ENCODE assay signal across 2 cellular contexts in genomic region chr4:25303578-25303977, GRCh38.
A peak's percentile ranks its signal among the peaks of the same experiment; 100 is the strongest.
TF ChIP-seq lines count a peak whose summit lies in the region.

No MANE protein-coding gene starts in this region.

TF ChIP-seq in HepG2, 621 proteins besides CTCF, POLR2A, EP300 and RAD21:
- TF ChIP-seq ZNF616 (CRISPR knock-in tag; IDR thresholded peaks at IDR 0.05; ENCODE audit: low read depth) (no peak), ZNF562 (CRISPR knock-in tag; IDR thresholded peaks at IDR 0.05; ENCODE audit: borderline replicate concordance) (no peak), TGIF2 (CRISPR knock-in tag; IDR thresholded peaks at IDR 0.05) (no peak), ZMYM2 (CRISPR knock-in tag; IDR thresholded peaks at IDR 0.05) (no peak), MAFK (conservative IDR thresholded peaks at IDR 0.05 in 1 of 2, IDR thresholded peaks at IDR 0.05 in 1 of 2; ENCODE audit: low read length in 2 of 2) (peak; percentile 68 to 76), HDAC6 (IDR thresholded peaks at IDR 0.05; ENCODE audit: low read depth, low read length) (no peak), MAFF (IDR thresholded peaks at IDR 0.05; ENCODE audit: low read depth, low read length) (peak; percentile 60), KDM6A (CRISPR knock-in tag; IDR thresholded peaks at IDR 0.05; ENCODE audit: low read depth) (no peak)

TF ChIP-seq in K562, 482 proteins besides CTCF, POLR2A, EP300 and RAD21:
- TF ChIP-seq MAFG (tag; conservative IDR thresholded peaks at IDR 0.05) (peak; percentile 59), ZNF76 (CRISPR knock-in tag; IDR thresholded peaks at IDR 0.05; ENCODE audit: borderline replicate concordance) (no peak), MAFF (IDR thresholded peaks at IDR 0.05; ENCODE audit: low read length) (peak; percentile 7; the same call in 1 of the 2 replicates), C11orf30 (IDR thresholded peaks at IDR 0.05; ENCODE audit: low read depth) (peak; percentile 76), ZKSCAN8 (CRISPR knock-in tag; IDR thresholded peaks at IDR 0.05) (no peak), FOXO4 (CRISPR knock-in tag; IDR thresholded peaks at IDR 0.05) (no peak), PML (IDR thresholded peaks at IDR 0.05; ENCODE audit: low read length) (no peak), ZNF316 (IDR thresholded peaks at IDR 0.05) (peak; percentile 80)
- TF ChIP-seq, protein P1, sequence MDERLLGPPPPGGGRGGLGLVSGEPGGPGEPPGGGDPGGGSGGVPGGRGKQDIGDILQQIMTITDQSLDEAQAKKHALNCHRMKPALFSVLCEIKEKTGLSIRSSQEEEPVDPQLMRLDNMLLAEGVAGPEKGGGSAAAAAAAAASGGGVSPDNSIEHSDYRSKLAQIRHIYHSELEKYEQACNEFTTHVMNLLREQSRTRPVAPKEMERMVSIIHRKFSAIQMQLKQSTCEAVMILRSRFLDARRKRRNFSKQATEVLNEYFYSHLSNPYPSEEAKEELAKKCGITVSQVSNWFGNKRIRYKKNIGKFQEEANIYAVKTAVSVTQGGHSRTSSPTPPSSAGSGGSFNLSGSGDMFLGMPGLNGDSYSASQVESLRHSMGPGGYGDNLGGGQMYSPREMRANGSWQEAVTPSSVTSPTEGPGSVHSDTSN (CRISPR knock-in tag; IDR thresholded peaks at IDR 0.05; ENCODE audit: low read depth), result no peak
- TF ChIP-seq, protein P1 (tag; conservative IDR thresholded peaks at IDR 0.05; ENCODE audit: low read depth), result no peak
